ENCODE assay signal across 1 cellular context in the genomic region with DNA sequence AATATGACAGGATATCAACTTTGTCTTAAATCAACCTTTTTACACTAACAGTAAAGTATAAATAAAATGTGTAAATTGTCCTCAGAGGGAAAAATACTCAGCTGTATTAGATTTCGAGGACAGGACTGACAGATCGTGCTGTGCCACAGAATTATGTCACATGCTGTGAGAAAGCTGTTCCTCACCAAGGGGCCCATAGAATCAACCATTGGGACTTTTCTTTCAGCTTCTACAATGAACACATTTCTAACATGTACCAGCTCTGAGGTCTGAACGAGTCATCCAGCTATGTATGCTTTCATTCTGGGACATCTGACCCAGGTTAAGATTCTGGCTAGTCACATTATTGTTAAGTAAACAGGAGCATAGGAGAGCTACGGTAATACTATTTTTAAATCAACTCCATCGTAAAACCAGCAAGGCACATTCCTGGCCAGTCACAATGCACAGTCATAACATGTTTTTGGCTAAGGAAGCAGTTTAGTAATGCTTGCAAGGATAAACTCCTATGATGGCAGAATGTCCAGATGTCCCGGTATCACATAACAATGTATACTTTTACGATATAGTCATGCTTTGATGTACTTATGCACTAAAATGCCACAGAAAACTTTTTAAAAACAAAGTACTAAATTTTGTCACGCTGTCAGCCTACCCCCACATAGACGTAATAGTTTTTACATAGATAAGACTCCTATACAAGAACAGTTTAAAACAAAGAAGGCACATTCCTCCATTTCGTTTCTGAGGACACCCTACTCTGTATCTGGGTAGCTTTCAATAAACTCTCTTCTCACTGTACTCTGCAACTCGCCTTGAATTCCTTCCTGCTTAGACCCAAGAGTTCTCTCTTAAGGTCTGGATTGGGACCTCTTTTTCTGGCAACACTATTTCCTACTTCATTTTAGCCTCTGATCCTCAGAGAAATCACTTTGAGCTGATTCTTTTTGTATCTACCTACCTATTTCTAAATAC.
TF ChIP-seq lines count a peak whose summit lies in the region.

No MANE protein-coding gene starts in this region.

TF ChIP-seq in HEK293, 187 proteins besides CTCF, POLR2A, EP300 and RAD21 (continued from another document):
- TF ChIP-seq, protein P1, sequence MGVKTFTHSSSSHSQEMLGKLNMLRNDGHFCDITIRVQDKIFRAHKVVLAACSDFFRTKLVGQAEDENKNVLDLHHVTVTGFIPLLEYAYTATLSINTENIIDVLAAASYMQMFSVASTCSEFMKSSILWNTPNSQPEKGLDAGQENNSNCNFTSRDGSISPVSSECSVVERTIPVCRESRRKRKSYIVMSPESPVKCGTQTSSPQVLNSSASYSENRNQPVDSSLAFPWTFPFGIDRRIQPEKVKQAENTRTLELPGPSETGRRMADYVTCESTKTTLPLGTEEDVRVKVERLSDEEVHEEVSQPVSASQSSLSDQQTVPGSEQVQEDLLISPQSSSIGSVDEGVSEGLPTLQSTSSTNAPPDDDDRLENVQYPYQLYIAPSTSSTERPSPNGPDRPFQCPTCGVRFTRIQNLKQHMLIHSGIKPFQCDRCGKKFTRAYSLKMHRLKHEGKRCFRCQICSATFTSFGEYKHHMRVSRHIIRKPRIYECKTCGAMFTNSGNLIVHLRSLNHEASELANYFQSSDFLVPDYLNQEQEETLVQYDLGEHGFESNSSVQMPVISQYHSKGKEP (tag by site-specific recombination; IDR thresholded peaks at IDR 0.05), result no peak
- TF ChIP-seq ZXDB (tag by site-specific recombination; IDR thresholded peaks at IDR 0.05) (0 out of 2 replicates have a peak, but pooled peaks have one; percentile 19), ZBTB20 (tag by site-specific recombination; IDR thresholded peaks at IDR 0.05) (0 out of 2 replicates have a peak, but pooled peaks have one; percentile 52), ZNF629 (tag by site-specific recombination; IDR thresholded peaks at IDR 0.05) (0 out of 2 replicates have a peak, but pooled peaks have one; percentile 16), TRIM28 (IDR thresholded peaks at IDR 0.05; ENCODE audit: borderline replicate concordance, low read length) (peak; percentile 67; the same call in 1 of the 2 replicates), OSR2 (tag by site-specific recombination; IDR thresholded peaks at IDR 0.05) (no peak), HOXD13 (CRISPR knock-in tag; IDR thresholded peaks at IDR 0.05; ENCODE audit: borderline replicate concordance) (no peak), EGR2 (tag by site-specific recombination; IDR thresholded peaks at IDR 0.05; ENCODE audit: low read depth) (no peak), ZNF843 (tag by site-specific recombination; IDR thresholded peaks at IDR 0.05) (peak; percentile 30; the same call in 1 of the 2 replicates)
- TF ChIP-seq, protein P2, sequence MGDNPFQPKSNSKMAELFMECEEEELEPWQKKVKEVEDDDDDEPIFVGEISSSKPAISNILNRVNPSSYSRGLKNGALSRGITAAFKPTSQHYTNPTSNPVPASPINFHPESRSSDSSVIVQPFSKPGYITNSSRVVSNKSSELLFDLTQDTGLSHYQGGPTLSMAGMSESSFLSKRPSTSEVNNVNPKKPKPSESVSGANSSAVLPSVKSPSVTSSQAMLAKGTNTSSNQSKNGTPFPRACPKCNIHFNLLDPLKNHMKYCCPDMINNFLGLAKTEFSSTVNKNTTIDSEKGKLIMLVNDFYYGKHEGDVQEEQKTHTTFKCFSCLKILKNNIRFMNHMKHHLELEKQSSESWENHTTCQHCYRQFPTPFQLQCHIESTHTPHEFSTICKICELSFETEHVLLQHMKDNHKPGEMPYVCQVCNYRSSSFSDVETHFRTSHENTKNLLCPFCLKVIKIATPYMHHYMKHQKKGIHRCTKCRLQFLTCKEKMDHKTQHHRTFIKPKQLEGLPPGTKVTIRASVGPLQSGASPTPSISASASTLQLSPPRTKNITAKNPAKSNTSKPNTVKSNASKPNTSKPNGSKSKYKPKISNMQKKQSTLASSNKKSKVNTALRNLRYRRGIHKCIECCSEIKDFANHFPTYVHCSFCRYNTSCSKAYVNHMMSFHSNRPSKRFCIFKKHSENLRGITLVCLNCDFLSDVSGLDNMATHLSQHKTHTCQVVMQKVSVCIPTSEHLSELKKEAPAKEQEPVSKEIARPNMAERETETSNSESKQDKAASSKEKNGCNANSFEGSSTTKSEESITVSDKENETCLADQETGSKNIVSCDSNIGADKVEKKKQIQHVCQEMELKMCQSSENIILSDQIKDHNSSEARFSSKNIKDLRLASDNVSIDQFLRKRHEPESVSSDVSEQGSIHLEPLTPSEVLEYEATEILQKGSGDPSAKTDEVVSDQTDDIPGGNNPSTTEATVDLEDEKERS (tag by site-specific recombination; IDR thresholded peaks at IDR 0.05), result no peak
